In the genomic region with DNA sequence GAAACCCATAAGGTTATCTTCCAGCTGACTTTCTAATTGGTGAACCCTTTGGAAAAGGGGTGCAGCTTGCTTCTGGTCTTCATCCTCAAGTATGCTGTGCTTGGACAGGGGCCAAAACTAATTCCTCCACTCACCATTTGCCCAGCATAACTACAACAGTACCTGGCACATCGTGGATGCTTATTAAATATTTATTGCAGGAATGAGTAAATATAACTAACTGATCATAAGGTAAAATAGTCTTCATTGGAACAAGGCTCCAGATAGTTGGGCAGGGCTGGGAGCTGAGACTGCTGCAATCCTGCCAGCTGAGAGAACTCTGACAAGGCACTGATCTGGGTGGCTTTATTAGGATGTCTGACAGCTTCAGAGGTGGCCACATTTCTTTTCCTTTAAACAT, we compare ENCODE assay signal across 13 cellular contexts.
"Had no signal": no experiment of that assay in that cellular context is flagged by ENCODE, and none has a peak within 500 bp of the region (broad histone marks: within the 10 kb centered on the region; RNA-seq: fewer than 3 reads in every experiment).

No MANE protein-coding gene starts in this region.

- H3K27ac ChIP-seq: body of pancreas, thoracic aorta had no signal

- DNase-seq: activated CD4-positive, alpha-beta memory T cell treated with anti-CD3 and anti-CD28 coated beads for 36 hours; activated naive CD4-positive, alpha-beta T cell treated with Interleukin-2 at 50 U/mL for 16 hours; activated naive CD8-positive, alpha-beta T cell treated with anti-CD3 and anti-CD28 coated beads, Interleukin-2, amount 10 ng/mL, durations not matched to agents 7 days and 5 days; activated T-cell treated with anti-CD3 and anti-CD28 coated beads, Interleukin-2, amount 50 U/mL, for 1 hour; amygdala; body of pancreas; foreskin melanocyte; glutamatergic neuron; hippocampal formation; left colon; stimulated activated naive CD8-positive, alpha-beta T cell treated with anti-CD3 and anti-CD28 coated beads, Interleukin-15, Interleukin-2, amounts not matched to agents 100 U/mL and 50 U/mL, for 24 hours; T-helper 2 cell had no signal

- H3K4me3 ChIP-seq: body of pancreas, thoracic aorta had no signal

- H3K27me3 ChIP-seq: body of pancreas had no signal

- H3K36me3 ChIP-seq: thoracic aorta had no signal

- H3K9me3 ChIP-seq: body of pancreas, thoracic aorta had no signal
